8 cellular contexts compared by ENCODE assay signal in the genomic region with DNA sequence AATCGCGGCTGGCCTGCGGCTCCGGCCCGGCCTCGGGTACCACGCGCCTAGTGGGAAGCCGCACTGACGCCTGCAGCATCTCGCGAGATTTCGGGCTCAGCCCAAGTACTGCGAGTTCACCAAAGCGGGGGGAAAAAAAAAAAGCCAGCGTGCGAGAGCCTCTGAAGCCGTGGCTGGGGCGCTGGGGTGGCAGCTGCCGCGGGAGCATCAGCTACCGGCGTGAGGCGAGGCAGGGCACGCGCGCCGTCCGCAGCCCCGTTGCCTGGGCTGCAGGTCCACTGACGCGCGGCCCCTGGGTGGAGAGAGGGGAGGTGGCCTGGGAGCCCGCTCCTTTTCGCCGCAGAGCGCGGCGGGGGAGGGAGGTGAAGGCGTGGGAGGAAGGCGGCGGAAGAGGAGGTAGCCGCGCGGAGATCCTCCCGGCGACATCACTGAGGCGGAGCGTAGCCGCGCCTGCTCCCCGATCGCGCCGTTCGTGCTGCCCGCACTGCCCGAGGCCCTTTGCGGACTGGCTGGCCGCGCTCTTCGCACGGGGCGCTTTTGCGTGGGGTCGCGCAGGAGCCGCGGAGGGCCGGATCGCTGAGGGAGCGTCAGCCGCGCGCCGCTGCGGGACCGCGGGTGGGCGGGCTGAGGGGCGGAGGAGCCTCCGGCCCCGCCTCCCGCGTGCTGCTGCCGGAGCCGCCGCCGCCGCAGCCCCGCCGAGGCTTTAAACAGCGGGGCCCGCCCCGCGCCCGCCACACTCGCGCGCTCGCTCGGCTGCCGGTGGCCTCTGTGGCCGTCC. TPM values are rescaled to one million over a fixed set of nuclear protein-coding genes. Genes with fewer than 3 reads are reported as not detected.
DNase-seq lines count a peak whose midpoint lies in the region; ATAC-seq and TF ChIP-seq lines count a peak whose summit lies in the region.

TSS of gene SLC12A2 (plus strand) at position 734 of the 778 bp plus-strand sequence. CDS start 189 bp downstream, outside the sequence.

- no peaks in the 10 kb centered on the region for H3K27me3 Mint-ChIP-seq in chondrocyte (ENCODE audit: low read depth)

- H3K36me3 Mint-ChIP-seq in chondrocyte (ENCODE audit: low read depth) = no peaks in the 10 kb centered on the region

- no peaks in the 10 kb centered on the region for H3K36me3 ChIP-seq in kidney epithelial cell (ENCODE audit: control insufficient read depth, insufficient read depth, low read length)

- H3K9me3 Mint-ChIP-seq in chondrocyte (ENCODE audit: low read depth) = no peaks in the 10 kb centered on the region

- ATAC-seq in HG03378 (IDR thresholded peaks at IDR 0.05; ENCODE audit: unreplicated experiment) = peak; percentile 53

- H3K27me3 ChIP-seq in kidney epithelial cell (ENCODE audit: control insufficient read depth, insufficient read depth, low read length) = no peaks in the 10 kb centered on the region

- H3K4me3 Mint-ChIP-seq in chondrocyte (ENCODE audit: unreplicated experiment) = peak within 1 kb of the TSS; percentile 90

- TF ChIP-seq CTCF in chondrocyte (IDR thresholded peaks at IDR 0.05) = no peak
- no peak for TF ChIP-seq CTCF in kidney epithelial cell (IDR thresholded peaks at IDR 0.05; ENCODE audit: insufficient read depth, low read length, poor library complexity, severe bottlenecking)

- peak; percentile 72 to 79 for DNase-seq in AML-193 (lab: John Stamatoyannopoulos, UW)
- peak; percentile 67 for DNase-seq in NCI-H510A (lab: John Stamatoyannopoulos, UW)
- peak; percentile 74 to 76 for DNase-seq in activated CD4-positive, alpha-beta T cell treated with anti-CD3 and anti-CD28 coated beads for 24 hours (ENCODE audit: low read depth in 2 of 2)
- peak; percentile 97 for DNase-seq in chondrocyte (ENCODE audit: low spot score)
- peak; percentile 89 for DNase-seq in kidney epithelial cell (ENCODE audit: low read depth)
- peak; percentile 91 for DNase-seq in stimulated activated CD4-positive, alpha-beta T cell treated with anti-CD3 and anti-CD28 coated beads, Interleukin-15, amount 100 ng/mL, for 24 hours

- H3K27ac Mint-ChIP-seq in chondrocyte (ENCODE audit: unreplicated experiment) = peak within 1 kb of the TSS; percentile 97

- H3K4me3 ChIP-seq in kidney epithelial cell (ENCODE audit: low read depth, low read length) = peak within 1 kb of the TSS; percentile 58

- peaks cover 49% of the 10 kb centered on the region for H3K4me1 Mint-ChIP-seq in chondrocyte (ENCODE audit: low read depth)

- peak; percentile 94 for TF ChIP-seq POLR2A in GM19099 (IDR thresholded peaks at IDR 0.05; ENCODE audit: extremely low read depth, insufficient read length, low read depth)

RNA-seq across cellular contexts. Expression of gene SLC12A2, which starts in this region (rescaled TPM):
- 24.6 to 25.7 TPM (median 25.1 TPM) in 3 replicates for total RNA-seq in chondrocyte
- 17.3 and 17.5 TPM in 2 replicates for total RNA-seq in kidney epithelial cell

Comparison
In these comparisons a context has a peak if more than half of its experiments do, and no peak if none do; other contexts are left out.
1. Peak in every context shown above with its lines: DNase-seq, ATAC-seq and H3K4me3 ChIP-seq.